10 cellular contexts compared by ENCODE assay signal in genomic region chr14:34220921-34221320, GRCh38.
DNase-seq lines count a peak whose midpoint lies in the region; ATAC-seq and TF ChIP-seq lines count a peak whose summit lies in the region.
"Had no signal": no experiment of that assay in that cellular context is flagged by ENCODE, and none has a peak within 500 bp of the region (broad histone marks: within the 10 kb centered on the region; RNA-seq: fewer than 3 reads in every experiment).

No MANE protein-coding gene starts in this region.

- no peak for TF ChIP-seq POLR2A in gastroesophageal sphincter (IDR thresholded peaks at IDR 0.05)

- H3K27me3 ChIP-seq in gastroesophageal sphincter: no peaks in the 10 kb centered on the region
- H3K27me3 ChIP-seq: SJSA1 had no signal

- no peaks in the 10 kb centered on the region for H3K36me3 ChIP-seq in gastroesophageal sphincter
- H3K36me3 ChIP-seq: SJSA1 had no signal

- peaks cover 0 to 23% (median 0%) of the 10 kb centered on the region in 3 donors for H3K4me1 ChIP-seq in gastroesophageal sphincter

- no peaks in the 10 kb centered on the region for H3K9me3 ChIP-seq in gastroesophageal sphincter
- H3K9me3 ChIP-seq: SJSA1 had no signal

- TF ChIP-seq EP300 in gastroesophageal sphincter (IDR thresholded peaks at IDR 0.05): no peak

- TF ChIP-seq CTCF in gastroesophageal sphincter (IDR thresholded peaks at IDR 0.05): no peak

- 78 to 92% methylated on average over 3 to 7 of the region's 7 CpGs for WGBS in gastroesophageal sphincter (ENCODE audit: low coverage in 1 of 2), 2 donors

- H3K4me3 ChIP-seq in gastroesophageal sphincter: no peak overlapping the region
- H3K4me3 ChIP-seq: SJSA1 had no signal

- DNase-seq in activated CD4-positive, alpha-beta T cell treated with anti-CD3 and anti-CD28 coated beads, Interleukin-2, amount 50 U/mL, for 48 hours: peak; percentile 31 to 45
- no peak for DNase-seq in 8988T
- no peak for DNase-seq in DMS153 treated with DMSO at 0.1 percent for 48 hours (lab: John Stamatoyannopoulos, UW; ENCODE audit: unreplicated experiment)
- no peak for DNase-seq in NCI-H69 (lab: John Stamatoyannopoulos, UW)
- DNase-seq: anterior cingulate cortex had no signal

- ATAC-seq in GM18498 (IDR thresholded peaks at IDR 0.05; ENCODE audit: unreplicated experiment) (peak; percentile 86), GM19438 (IDR thresholded peaks at IDR 0.05; ENCODE audit: low read depth, unreplicated experiment) (peak; percentile 98), HG03139 (IDR thresholded peaks at IDR 0.05; ENCODE audit: unreplicated experiment) (peak; percentile 63), gastroesophageal sphincter (no peak)

- H3K27ac ChIP-seq in gastroesophageal sphincter: no peak overlapping the region
- H3K27ac ChIP-seq: SJSA1 had no signal

Comparison
In these comparisons a context has a peak if more than half of its experiments do, and no peak if none do; other contexts are left out.
1. DNase-seq: peak in activated CD4-positive, alpha-beta T cell treated with anti-CD3 and anti-CD28 coated beads, Interleukin-2, amount 50 U/mL, for 48 hours (2 of 2); none in 8988T (single experiment), DMS153 treated with DMSO at 0.1 percent for 48 hours (single experiment) and NCI-H69 (single experiment).